9 cellular contexts compared by ENCODE assay signal in genomic region chr6:33822575-33823395, GRCh38. TPM values are rescaled to one million over a fixed set of nuclear protein-coding genes. Genes with fewer than 3 reads are reported as not detected.
DNase-seq lines count a peak whose midpoint lies in the region; ATAC-seq and TF ChIP-seq lines count a peak whose summit lies in the region.
"Had no signal": no experiment of that assay in that cellular context is flagged by ENCODE, and none has a peak within 500 bp of the region (broad histone marks: within the 10 kb centered on the region; RNA-seq: fewer than 3 reads in every experiment).

No MANE protein-coding gene starts in this region.

- H3K36me3 ChIP-seq in effector memory CD4-positive, alpha-beta T cell (ENCODE audit: control insufficient read depth, insufficient read depth, low read length), result no peaks in the 10 kb centered on the region

- ATAC-seq in HG03095 (IDR thresholded peaks at IDR 0.05; ENCODE audit: unreplicated experiment), result no peak

- H3K36me3 Mint-ChIP-seq in Calu3 (ENCODE audit: insufficient read depth, unreplicated experiment), result no peaks in the 10 kb centered on the region

- H3K4me3 Mint-ChIP-seq in Calu3 (ENCODE audit: low read depth, unreplicated experiment), result no peak overlapping the region

- H3K27me3 ChIP-seq in effector memory CD4-positive, alpha-beta T cell (replicated peaks; ENCODE audit: control insufficient read depth, insufficient read depth, low read length, poor library complexity, severe bottlenecking), result no peaks in the 10 kb centered on the region

- CTCF ChIA-PET in Calu3 (lab: Charles Lee), result interaction anchor here (0.7 to 1.5 kb wide), 2 partner anchors 14 to 26 kb away, joined by 3 to 5 read pairs; no protein-coding TSS in a partner anchor

- H3K27me3 Mint-ChIP-seq in Calu3 (ENCODE audit: unreplicated experiment), result peaks cover 100% of the 10 kb centered on the region

- H3K27ac ChIP-seq in effector memory CD4-positive, alpha-beta T cell (ENCODE audit: insufficient read depth, low read length, poor library complexity, severe bottlenecking), result no peak overlapping the region

- BruUV-seq in Calu3 (replicated peaks; lab: Mats Ljungman, UMichigan), result no TSS peak

- H3K27ac Mint-ChIP-seq in Calu3 (ENCODE audit: unreplicated experiment), result no peak overlapping the region

- H3K4me1 Mint-ChIP-seq in Calu3 (ENCODE audit: low read depth, unreplicated experiment), result no peaks in the 10 kb centered on the region

- no peaks in the 10 kb centered on the region for H3K4me1 ChIP-seq in effector memory CD4-positive, alpha-beta T cell (ENCODE audit: control insufficient read depth, insufficient read depth, low read length, poor library complexity, severe bottlenecking)

- no peaks in the 10 kb centered on the region for H3K9me3 ChIP-seq in effector memory CD4-positive, alpha-beta T cell (ENCODE audit: control insufficient read depth, low read length)

- TF ChIP-seq CTCF in Calu3 (IDR thresholded peaks at IDR 0.05; ENCODE audit: unreplicated experiment) (peak; percentile 18), GM20000 (IDR thresholded peaks at IDR 0.05; ENCODE audit: extremely low read depth, missing control alignments) (no peak)

- no peak overlapping the region for H3K4me3 ChIP-seq in effector memory CD4-positive, alpha-beta T cell (ENCODE audit: insufficient read depth, low read depth, low read length, poor library complexity, severe bottlenecking)

- no peaks in the 10 kb centered on the region for H3K9me3 Mint-ChIP-seq in Calu3 (ENCODE audit: low read depth, unreplicated experiment)

- DNase-seq in Calu3 (peak; percentile 57), HuH-7 (ENCODE audit: low spot score) (peak; percentile 56), RKO (ENCODE audit: low spot score) (peak; percentile 55), iPS DF 19.7 (ENCODE audit: low read depth, low spot score) (peak; percentile 78), mucosa of gallbladder (ENCODE audit: low spot score) (no peak), GM20000 (ENCODE audit: low spot score) (no peak)
- no peak for DNase-seq in effector memory CD4-positive, alpha-beta T cell

- intact Hi-C loops in Calu3 (cut with micrococcal nuclease; ENCODE audit: unreplicated experiment), result no loop called here

RNA-seq across cellular contexts. Expression of gene MLN, which starts 19.0 kb away (rescaled TPM):
- total RNA-seq in Calu3 (2022), result not detected in 2 replicates
- total RNA-seq in mucosa of gallbladder, result not detected
- total RNA-seq: glomerular endothelial cell had no signal

RNA-seq across cellular contexts. Expression of gene LEMD2, which starts 33.9 kb away (rescaled TPM):
- total RNA-seq in Calu3 (2022), result 117 and 126 TPM in 2 replicates
- 68.4 TPM for total RNA-seq in mucosa of gallbladder

Comparison
In these comparisons a context has a peak if more than half of its experiments do, and no peak if none do; other contexts are left out.
1. DNase-seq: peak in Calu3 (single experiment), HuH-7 (single experiment), RKO (single experiment) and iPS DF 19.7 (single experiment); none in effector memory CD4-positive, alpha-beta T cell (0 of 3), mucosa of gallbladder (single experiment) and GM20000 (single experiment).